8 cellular contexts compared by ENCODE assay signal in the genomic region with DNA sequence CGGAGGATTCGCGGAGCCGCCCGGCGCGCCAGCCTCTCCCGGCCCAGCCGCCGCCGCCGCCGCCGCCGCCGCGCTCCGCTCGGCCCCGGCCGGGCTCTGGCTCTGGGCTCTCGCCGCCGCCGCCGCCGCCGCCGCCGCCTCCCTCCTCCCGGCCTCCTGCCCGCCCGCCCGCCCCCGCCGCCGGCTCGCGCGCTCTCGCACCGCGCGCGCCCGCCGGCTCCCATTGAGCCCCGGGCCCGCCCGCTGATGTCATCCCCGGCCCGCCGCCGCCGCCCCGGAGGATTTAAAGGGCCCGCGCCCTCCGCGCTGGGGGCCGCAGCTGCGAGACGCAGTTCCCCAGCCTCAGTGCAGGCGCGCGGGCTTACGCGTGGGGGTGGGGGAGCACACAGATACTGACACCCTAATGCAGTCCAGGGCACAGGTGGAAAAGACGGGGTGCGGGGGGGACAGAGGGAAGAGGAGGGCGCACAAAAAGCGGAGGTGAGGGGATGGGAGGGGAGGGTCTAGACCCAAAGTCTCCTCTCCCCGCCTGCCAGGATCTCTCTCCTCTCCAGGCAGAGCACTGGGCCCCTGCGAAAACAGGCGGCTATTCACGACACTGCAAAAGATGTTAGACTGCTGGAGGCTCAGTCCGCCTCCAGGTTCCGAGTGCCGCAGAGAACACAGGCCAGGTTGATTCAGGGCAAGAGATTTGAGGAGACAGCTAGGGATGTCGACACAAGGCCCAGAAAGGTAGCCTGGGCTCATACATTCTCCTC. TPM values are rescaled to one million over a fixed set of nuclear protein-coding genes. Genes with fewer than 3 reads are reported as not detected.
DNase-seq lines count a peak whose midpoint lies in the region; ATAC-seq lines count a peak whose summit lies in the region.

A gene (minus strand): TSS at position 197 of the 758 bp plus-strand sequence. CDS start 3,276 bp downstream, outside the sequence.

- DNase-seq in GDM1 (lab: John Stamatoyannopoulos, UW) (peak; percentile 55), SJSA1 (ENCODE audit: low read depth in 1 of 2, low spot score in 2 of 2) (peak; percentile 30 to 70), germinal center (ENCODE audit: low spot score) (peak; percentile 89), neuronal stem cell (ENCODE audit: low spot score) (peak; percentile 69), superior temporal gyrus (ENCODE audit: extremely low spot score) (peak; percentile 73)
- DNase-seq in activated naive CD4-positive, alpha-beta T cell treated with anti-CD3 and anti-CD28 coated beads, Interleukin-2, amount 50 U/mL, for 16 hours, result peak; percentile 75

- peak within 1 kb of the TSS; percentile 91 for H3K14ac ChIP-seq in neuronal stem cell (ENCODE audit: low read length)

- ATAC-seq in HG03175 (IDR thresholded peaks at IDR 0.05; ENCODE audit: unreplicated experiment) (peak; percentile 38), GM21825 (IDR thresholded peaks at IDR 0.05; ENCODE audit: unreplicated experiment) (no peak)

- H3K27ac ChIP-seq in SJSA1, result peak within 1 kb of the TSS; percentile 88
- peak within 1 kb of the TSS; percentile 81 for H3K27ac ChIP-seq in neuronal stem cell (replicated peaks; ENCODE audit: low read length)

- peak within 1 kb of the TSS; percentile 47 for H2BK12ac ChIP-seq in neuronal stem cell (ENCODE audit: low read length)

- no peaks in the 10 kb centered on the region for H3K9me3 ChIP-seq in SJSA1 (replicated peaks)
- H3K9me3 ChIP-seq in neuronal stem cell (replicated peaks in 1 of 2; ENCODE audit: control insufficient read depth in 2 of 2, insufficient read depth in 1 of 2, low read depth in 1 of 2, low read length in 2 of 2), result no peaks in the 10 kb centered on the region

- H2AK5ac ChIP-seq in neuronal stem cell (ENCODE audit: low read depth, low read length), result peak within 1 kb of the TSS; percentile 96

- peak within 1 kb of the TSS; percentile 83 for H3K9ac ChIP-seq in neuronal stem cell (ENCODE audit: low read depth, low read length, poor library complexity)

- H2BK5ac ChIP-seq in neuronal stem cell (ENCODE audit: low read length), result peak within 1 kb of the TSS; percentile 85

- H3K18ac ChIP-seq in neuronal stem cell (ENCODE audit: low read length), result peak within 1 kb of the TSS; percentile 99

- peaks cover 52% of the 10 kb centered on the region for H3K4me1 ChIP-seq in SJSA1 (replicated peaks)
- H3K4me1 ChIP-seq in neuronal stem cell (ENCODE audit: control insufficient read depth in 2 of 2, insufficient read depth in 1 of 2, low read depth in 1 of 2, low read length in 2 of 2), result peaks cover 34 to 37% of the 10 kb centered on the region in 2 donors

- H3K4me2 ChIP-seq in neuronal stem cell (ENCODE audit: insufficient read depth, low read length, poor library complexity, severe bottlenecking), result peak within 1 kb of the TSS; percentile 76

- no peak within 1 kb of the TSS for H4K91ac ChIP-seq in neuronal stem cell (ENCODE audit: low read depth, low read length, poor library complexity)

- H3K79me1 ChIP-seq in neuronal stem cell (ENCODE audit: low read depth, low read length), result peaks cover 15% of the 10 kb centered on the region

- H3K27me3 ChIP-seq in SJSA1 (replicated peaks) (no peaks in the 10 kb centered on the region), neuronal stem cell (ENCODE audit: control insufficient read depth in 3 of 3, insufficient read depth in 3 of 3, low read depth in 1 of 3, low read length in 3 of 3) (no peaks in the 10 kb centered on the region)

- H3K4me3 ChIP-seq in SJSA1 (peak within 1 kb of the TSS; percentile 80), neuronal stem cell (ENCODE audit: low read length in 2 of 2) (peak within 1 kb of the TSS; percentile 70 to 89)

- H3K4ac ChIP-seq in neuronal stem cell (ENCODE audit: low read length), result peak within 1 kb of the TSS; percentile 70

- peak within 1 kb of the TSS; percentile 53 for H2BK15ac ChIP-seq in neuronal stem cell (ENCODE audit: low read length)

- WGBS in neuronal stem cell (ENCODE audit: extremely low coverage in 2 of 2, insufficient read length in 2 of 2, insufficient replicate concordance in 1 of 2), 2 donors, result no CpG with 5 or more reads among the region's 80 CpGs

- H3K23ac ChIP-seq in neuronal stem cell (ENCODE audit: low read depth, low read length, poor library complexity), result peak within 1 kb of the TSS; percentile 99

- peak within 1 kb of the TSS; percentile 96 for H2AFZ ChIP-seq in neuronal stem cell (ENCODE audit: low read length)

- H4K8ac ChIP-seq in neuronal stem cell (ENCODE audit: low read depth, low read length), result peak within 1 kb of the TSS; percentile 54

- H2BK120ac ChIP-seq in neuronal stem cell (ENCODE audit: low read depth, low read length), result peak within 1 kb of the TSS; percentile 53

- H3K36me3 ChIP-seq in SJSA1 (peaks cover 23% of the 10 kb centered on the region), neuronal stem cell (replicated peaks in 1 of 2; ENCODE audit: control insufficient read depth in 2 of 2, insufficient read depth in 2 of 2, low read length in 2 of 2) (peaks cover 13 to 28% of the 10 kb centered on the region in 2 donors)

RNA-seq across cellular contexts. Expression of the gene that starts here (rescaled TPM):
- 82.0 and 118 TPM in 2 replicates for total RNA-seq in SJSA1 (2014; rRNA removed; shearing (Covaris generic))
- 224 TPM for polyA plus RNA-seq in neuronal stem cell (2013, experiment 1 of 2)
- polyA plus RNA-seq in neuronal stem cell (2013, experiment 2 of 2), result 229 TPM
